ENCODE assay signal across 1 cellular context in the genomic region with DNA sequence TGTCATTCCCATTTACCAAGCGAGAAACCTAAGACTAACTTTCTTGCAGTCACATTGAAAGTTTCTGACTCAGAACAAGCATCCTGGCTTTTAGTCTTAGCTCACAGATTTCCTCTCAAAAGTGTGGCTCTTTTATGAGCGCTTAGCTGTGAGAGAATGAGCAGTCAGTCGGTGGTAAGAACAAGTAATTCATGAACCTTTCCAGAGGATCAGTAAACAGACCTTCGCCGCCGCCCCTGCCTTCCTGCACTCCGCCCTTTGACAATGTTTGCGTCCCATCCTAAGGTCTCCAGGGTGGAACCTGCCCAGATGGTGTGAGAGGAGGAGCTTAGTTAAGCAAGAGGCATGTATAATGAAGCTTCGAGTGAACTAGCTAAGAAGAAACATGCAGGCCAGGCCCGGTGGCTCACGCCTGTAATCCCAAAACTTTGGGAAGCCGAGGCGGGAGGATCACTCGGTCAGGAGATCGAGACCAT.
TF ChIP-seq lines count a peak whose summit lies in the region.

No MANE protein-coding gene starts in this region.

TF ChIP-seq in HepG2, 621 proteins besides CTCF, POLR2A, EP300 and RAD21 (continued from another document and continues in another):
- no peak for TF ChIP-seq ZNF407 (CRISPR knock-in tag; IDR thresholded peaks at IDR 0.05; ENCODE audit: not compliant biosample characterization)
- TF ChIP-seq KDM6A (CRISPR knock-in tag; IDR thresholded peaks at IDR 0.05; ENCODE audit: low read depth), result 0 out of 2 replicates have a peak, but pooled peaks have one; percentile 33
- TF ChIP-seq, protein P1, sequence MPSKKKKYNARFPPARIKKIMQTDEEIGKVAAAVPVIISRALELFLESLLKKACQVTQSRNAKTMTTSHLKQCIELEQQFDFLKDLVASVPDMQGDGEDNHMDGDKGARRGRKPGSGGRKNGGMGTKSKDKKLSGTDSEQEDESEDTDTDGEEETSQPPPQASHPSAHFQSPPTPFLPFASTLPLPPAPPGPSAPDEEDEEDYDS (CRISPR knock-in tag; IDR thresholded peaks at IDR 0.05), result peak; percentile 47
- peak; percentile 30; the same call in 1 of the 2 replicates for TF ChIP-seq YEATS4 (CRISPR knock-in tag; IDR thresholded peaks at IDR 0.05; ENCODE audit: borderline replicate concordance)
- peak; percentile 56 for TF ChIP-seq PPARG (CRISPR knock-in tag; conservative IDR thresholded peaks at IDR 0.05)
- TF ChIP-seq ZNF589 (CRISPR knock-in tag; conservative IDR thresholded peaks at IDR 0.05), result no peak
- TF ChIP-seq MEF2D (CRISPR knock-in tag; IDR thresholded peaks at IDR 0.05), result peak; percentile 72; the same call in 1 of the 2 replicates
- no peak for TF ChIP-seq SRY (CRISPR knock-in tag; IDR thresholded peaks at IDR 0.05)
- no peak for TF ChIP-seq ZFP37 (CRISPR knock-in tag; IDR thresholded peaks at IDR 0.05; ENCODE audit: borderline replicate concordance)
- TF ChIP-seq, protein P2, sequence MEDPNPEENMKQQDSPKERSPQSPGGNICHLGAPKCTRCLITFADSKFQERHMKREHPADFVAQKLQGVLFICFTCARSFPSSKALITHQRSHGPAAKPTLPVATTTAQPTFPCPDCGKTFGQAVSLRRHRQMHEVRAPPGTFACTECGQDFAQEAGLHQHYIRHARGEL (CRISPR knock-in tag; IDR thresholded peaks at IDR 0.05), result no peak
- TF ChIP-seq, protein P3, sequence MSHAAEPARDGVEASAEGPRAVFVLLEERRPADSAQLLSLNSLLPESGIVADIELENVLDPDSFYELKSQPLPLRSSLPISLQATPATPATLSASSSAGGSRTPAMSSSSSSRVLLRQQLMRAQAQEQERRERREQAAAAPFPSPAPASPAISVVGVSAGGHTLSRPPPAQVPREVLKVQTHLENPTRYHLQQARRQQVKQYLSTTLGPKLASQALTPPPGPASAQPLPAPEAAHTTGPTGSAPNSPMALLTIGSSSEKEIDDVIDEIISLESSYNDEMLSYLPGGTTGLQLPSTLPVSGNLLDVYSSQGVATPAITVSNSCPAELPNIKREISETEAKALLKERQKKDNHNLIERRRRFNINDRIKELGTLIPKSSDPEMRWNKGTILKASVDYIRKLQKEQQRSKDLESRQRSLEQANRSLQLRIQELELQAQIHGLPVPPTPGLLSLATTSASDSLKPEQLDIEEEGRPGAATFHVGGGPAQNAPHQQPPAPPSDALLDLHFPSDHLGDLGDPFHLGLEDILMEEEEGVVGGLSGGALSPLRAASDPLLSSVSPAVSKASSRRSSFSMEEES (CRISPR knock-in tag; IDR thresholded peaks at IDR 0.05), result no peak; the same call in none of the 2 replicates
- TF ChIP-seq ZNF501 (CRISPR knock-in tag; IDR thresholded peaks at IDR 0.05), result peak; percentile 57; the same call in 1 of the 2 replicates
- no peak for TF ChIP-seq ZNF296 (CRISPR knock-in tag; conservative IDR thresholded peaks at IDR 0.05)
- TF ChIP-seq GZF1 (CRISPR knock-in tag; IDR thresholded peaks at IDR 0.05), result no peak
- TF ChIP-seq ZSCAN29 (CRISPR knock-in tag; conservative IDR thresholded peaks at IDR 0.05), result peak; percentile 75; the same call in 1 of the 2 replicates
- TF ChIP-seq, protein P4, sequence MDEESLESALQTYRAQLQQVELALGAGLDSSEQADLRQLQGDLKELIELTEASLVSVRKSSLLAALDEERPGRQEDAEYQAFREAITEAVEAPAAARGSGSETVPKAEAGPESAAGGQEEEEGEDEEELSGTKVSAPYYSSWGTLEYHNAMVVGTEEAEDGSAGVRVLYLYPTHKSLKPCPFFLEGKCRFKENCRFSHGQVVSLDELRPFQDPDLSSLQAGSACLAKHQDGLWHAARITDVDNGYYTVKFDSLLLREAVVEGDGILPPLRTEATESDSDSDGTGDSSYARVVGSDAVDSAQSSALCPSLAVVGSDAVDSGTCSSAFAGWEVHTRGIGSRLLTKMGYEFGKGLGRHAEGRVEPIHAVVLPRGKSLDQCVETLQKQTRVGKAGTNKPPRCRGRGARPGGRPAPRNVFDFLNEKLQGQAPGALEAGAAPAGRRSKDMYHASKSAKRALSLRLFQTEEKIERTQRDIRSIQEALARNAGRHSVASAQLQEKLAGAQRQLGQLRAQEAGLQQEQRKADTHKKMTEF (CRISPR knock-in tag; IDR thresholded peaks at IDR 0.05), result peak; percentile 76
- no peak for TF ChIP-seq PHF5A (CRISPR knock-in tag; IDR thresholded peaks at IDR 0.05; ENCODE audit: low read depth, unreplicated experiment)
- TF ChIP-seq RORA (CRISPR knock-in tag; IDR thresholded peaks at IDR 0.05), result no peak
- peak; percentile 53 for TF ChIP-seq ZNF574 (CRISPR knock-in tag; IDR thresholded peaks at IDR 0.05)
- no peak; the same call in 1 of the 2 replicates for TF ChIP-seq SOX5 (CRISPR knock-in tag; IDR thresholded peaks at IDR 0.05; ENCODE audit: borderline replicate concordance)
- TF ChIP-seq, protein P5, sequence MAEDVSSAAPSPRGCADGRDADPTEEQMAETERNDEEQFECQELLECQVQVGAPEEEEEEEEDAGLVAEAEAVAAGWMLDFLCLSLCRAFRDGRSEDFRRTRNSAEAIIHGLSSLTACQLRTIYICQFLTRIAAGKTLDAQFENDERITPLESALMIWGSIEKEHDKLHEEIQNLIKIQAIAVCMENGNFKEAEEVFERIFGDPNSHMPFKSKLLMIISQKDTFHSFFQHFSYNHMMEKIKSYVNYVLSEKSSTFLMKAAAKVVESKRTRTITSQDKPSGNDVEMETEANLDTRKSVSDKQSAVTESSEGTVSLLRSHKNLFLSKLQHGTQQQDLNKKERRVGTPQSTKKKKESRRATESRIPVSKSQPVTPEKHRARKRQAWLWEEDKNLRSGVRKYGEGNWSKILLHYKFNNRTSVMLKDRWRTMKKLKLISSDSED (CRISPR knock-in tag; IDR thresholded peaks at IDR 0.05), result no peak
- peak; percentile 48; the same call in 1 of the 2 replicates for TF ChIP-seq REPIN1 (CRISPR knock-in tag; IDR thresholded peaks at IDR 0.05; ENCODE audit: borderline replicate concordance, low read depth)
- TF ChIP-seq HOXA9 (CRISPR knock-in tag; IDR thresholded peaks at IDR 0.05; ENCODE audit: borderline replicate concordance), result no peak
- no peak for TF ChIP-seq CREBL2 (CRISPR knock-in tag; IDR thresholded peaks at IDR 0.05; ENCODE audit: borderline replicate concordance)
- TF ChIP-seq NFYC (CRISPR knock-in tag; IDR thresholded peaks at IDR 0.05), result no peak
- 0 out of 2 replicates have a peak, but pooled peaks have one; percentile 34 for TF ChIP-seq ELF1 (CRISPR knock-in tag; IDR thresholded peaks at IDR 0.05)
- TF ChIP-seq SETDB1 (CRISPR knock-in tag; IDR thresholded peaks at IDR 0.05; ENCODE audit: borderline replicate concordance), result no peak
- no peak for TF ChIP-seq ARNT (IDR thresholded peaks at IDR 0.05)
- no peak for TF ChIP-seq ZNF333 (CRISPR knock-in tag; IDR thresholded peaks at IDR 0.05; ENCODE audit: borderline replicate concordance)
- TF ChIP-seq GATA4 (IDR thresholded peaks at IDR 0.05; ENCODE audit: borderline replicate concordance, low read depth), result no peak
- no peak for TF ChIP-seq KDM5B (CRISPR knock-in tag; IDR thresholded peaks at IDR 0.05; ENCODE audit: borderline replicate concordance)
- TF ChIP-seq RFX1 (IDR thresholded peaks at IDR 0.05), result no peak
- peak; percentile 27; the same call in 1 of the 2 replicates for TF ChIP-seq ETV5 (CRISPR knock-in tag; IDR thresholded peaks at IDR 0.05; ENCODE audit: borderline replicate concordance)
- TF ChIP-seq THYN1 (CRISPR knock-in tag; IDR thresholded peaks at IDR 0.05; ENCODE audit: borderline replicate concordance, low read depth), result no peak
- no peak for TF ChIP-seq MTERF4 (CRISPR knock-in tag; IDR thresholded peaks at IDR 0.05)
